In genomic region chr6:43871284-43871683, GRCh38 we compare ENCODE assay signal across 13 cellular contexts.
DNase-seq lines count a peak whose midpoint lies in the region; ATAC-seq and TF ChIP-seq lines count a peak whose summit lies in the region.
"Had no signal": no experiment of that assay in that cellular context is flagged by ENCODE, and none has a peak within 500 bp of the region (broad histone marks: within the 10 kb centered on the region; RNA-seq: fewer than 3 reads in every experiment).

No MANE protein-coding gene starts in this region.

- ATAC-seq in left lung, result peak; percentile 23

- H3K4me1 ChIP-seq in A673 (ENCODE audit: insufficient read depth, low read length, poor library complexity, severe bottlenecking), result peaks cover 41% of the 10 kb centered on the region
- peaks cover 5 to 6% of the 10 kb centered on the region in 2 donors for H3K4me1 ChIP-seq in left lung
- H3K4me1 ChIP-seq in thyroid gland, result peaks cover 90 to 95% of the 10 kb centered on the region in 2 donors

- intact Hi-C loops in A673 (cut with micrococcal nuclease; ENCODE audit: unreplicated experiment) (loop anchor here (5.0 kb wide), 1 partner anchor 131 kb away; no protein-coding TSS in a partner anchor), left lung (cut with DNase I) (no loop called here), thyroid gland (cut with DNase I) (no loop called here)
- intact Hi-C loops in activated naive CD4-positive, alpha-beta T cell treated with anti-CD3 and anti-CD28 coated beads for 36 hours (cut with micrococcal nuclease), result no loop called here

- no peaks in the 10 kb centered on the region for H3K36me3 Mint-ChIP-seq in activated naive CD4-positive, alpha-beta T cell treated with anti-CD3 and anti-CD28 coated beads for 36 hours (ENCODE audit: low read depth)

- TF ChIP-seq CTCF in A673 (conservative IDR thresholded peaks at IDR 0.05; ENCODE audit: low read depth, low read length) (no peak), left lung (IDR thresholded peaks at IDR 0.05) (no peak), thyroid gland (IDR thresholded peaks at IDR 0.05) (no peak)

- no peaks in the 10 kb centered on the region for H3K4me1 Mint-ChIP-seq in activated naive CD4-positive, alpha-beta T cell treated with anti-CD3 and anti-CD28 coated beads for 36 hours (ENCODE audit: low read depth)

- no peak overlapping the region for H3K27ac Mint-ChIP-seq in activated naive CD4-positive, alpha-beta T cell treated with anti-CD3 and anti-CD28 coated beads for 36 hours
- H3K27ac Mint-ChIP-seq: CD4-positive, alpha-beta T cell; H9 had no signal

- no peaks in the 10 kb centered on the region for H3K9me3 Mint-ChIP-seq in activated naive CD4-positive, alpha-beta T cell treated with anti-CD3 and anti-CD28 coated beads for 36 hours
- H3K9me3 Mint-ChIP-seq: CD4-positive, alpha-beta T cell; H9 had no signal

- H3K4me3 ChIP-seq in A673 (ENCODE audit: low read depth, low read length, poor library complexity, severe bottlenecking), result no peak overlapping the region
- H3K4me3 ChIP-seq in left lung, result no peak overlapping the region
- H3K4me3 ChIP-seq in thyroid gland (replicated peaks in 1 of 3), result no peak overlapping the region

- H3K36me3 ChIP-seq in A673 (ENCODE audit: insufficient read depth, low read length, poor library complexity, severe bottlenecking) (no peaks in the 10 kb centered on the region), left lung (no peaks in the 10 kb centered on the region), thyroid gland (no peaks in the 10 kb centered on the region)

- H3K9me3 ChIP-seq in A673 (ENCODE audit: low read depth, low read length, poor library complexity, severe bottlenecking) (no peaks in the 10 kb centered on the region), left lung (no peaks in the 10 kb centered on the region), thyroid gland (no peaks in the 10 kb centered on the region)
- H3K9me3 ChIP-seq: Caco-2 had no signal

- H3K27me3 ChIP-seq in A673 (replicated peaks; ENCODE audit: insufficient read depth, low read depth, low read length, poor library complexity) (no peaks in the 10 kb centered on the region), left lung (no peaks in the 10 kb centered on the region), thyroid gland (no peaks in the 10 kb centered on the region)

- no TSS peak for BruUV-seq in A673 (replicated peaks; lab: Mats Ljungman, UMichigan)

- POLR2A ChIA-PET in A673 (lab: Charles Lee; ENCODE audit: low non-redundant PET), result no interaction called here

- H3K27me3 Mint-ChIP-seq in activated naive CD4-positive, alpha-beta T cell treated with anti-CD3 and anti-CD28 coated beads for 36 hours (ENCODE audit: low read depth), result no peaks in the 10 kb centered on the region

- peak overlapping the region; percentile 82 for H3K27ac ChIP-seq in A673 (ENCODE audit: low read depth, low read length, poor library complexity, severe bottlenecking)
- H3K27ac ChIP-seq in left lung, result no peak overlapping the region
- H3K27ac ChIP-seq in thyroid gland, result peak overlapping the region; percentile 66 to 89 (median 80)
- H3K27ac ChIP-seq in caudate nucleus (ENCODE audit: low read depth, low read length), result no peak overlapping the region
- H3K27ac ChIP-seq: C4-2B, HL-60 had no signal

- no peak overlapping the region for H3K4me3 Mint-ChIP-seq in activated naive CD4-positive, alpha-beta T cell treated with anti-CD3 and anti-CD28 coated beads for 36 hours
- H3K4me3 Mint-ChIP-seq: CD4-positive, alpha-beta T cell had no signal

- DNase-seq in A673 (ENCODE audit: low spot score) (no peak), OCI-M1 (lab: John Stamatoyannopoulos, UW) (peak; percentile 37), left lung (no peak), thyroid gland (no peak), caudate nucleus (lab: John Stamatoyannopoulos, UW) (no peak)
- DNase-seq in activated naive CD4-positive, alpha-beta T cell treated with anti-CD3 and anti-CD28 coated beads for 36 hours, result no peak
- DNase-seq: AML-193; Caco-2; CD4-positive, alpha-beta T cell; GF-D8; H9 had no signal

- no peak for TF ChIP-seq POLR2A in thyroid gland (IDR thresholded peaks at IDR 0.05)

- 74 to 79% methylated on average over 1 of the region's 1 CpG for WGBS in thyroid gland, 2 donors

- CTCF ChIA-PET in A673 (lab: Charles Lee), result no interaction called here
- CTCF ChIA-PET in activated naive CD4-positive, alpha-beta T cell treated with anti-CD3 and anti-CD28 coated beads for 36 hours (lab: Charles Lee), result no interaction called here

Comparison
In these comparisons a context has a peak if more than half of its experiments do, and no peak if none do; other contexts are left out.
1. H3K27ac ChIP-seq: peak in A673 (single experiment) and thyroid gland (3 of 3); none in left lung (0 of 2) and caudate nucleus (single experiment).